ENCODE assay signal across 7 cellular contexts in genomic region chr2:201671205-201671604, GRCh38. TPM values are rescaled to one million over a fixed set of nuclear protein-coding genes. Genes with fewer than 3 reads are reported as not detected.
"Had no signal": no experiment of that assay in that cellular context is flagged by ENCODE, and none has a peak within 500 bp of the region (broad histone marks: within the 10 kb centered on the region; RNA-seq: fewer than 3 reads in every experiment).

No MANE protein-coding gene starts in this region.

RNA-seq across cellular contexts. Expression of gene MPP4, which starts 27.2 kb away (rescaled TPM):
- total RNA-seq: naive thymus-derived CD8-positive, alpha-beta T cell; natural killer cell treated with Interleukin-12 subunit alpha and Interleukin-12 subunit beta and Interleukin-15 and Interleukin-18, amount 100 ng/mL, for 72 hours; progenitor cell of endocrine pancreas; prostate gland; renal cortical epithelial cell had no signal
- polyA plus RNA-seq: naive thymus-derived CD8-positive, alpha-beta T cell; right cardiac atrium; smooth muscle cell had no signal
